Comparison of ENCODE assay signal across 9 cellular contexts in the genomic region with DNA sequence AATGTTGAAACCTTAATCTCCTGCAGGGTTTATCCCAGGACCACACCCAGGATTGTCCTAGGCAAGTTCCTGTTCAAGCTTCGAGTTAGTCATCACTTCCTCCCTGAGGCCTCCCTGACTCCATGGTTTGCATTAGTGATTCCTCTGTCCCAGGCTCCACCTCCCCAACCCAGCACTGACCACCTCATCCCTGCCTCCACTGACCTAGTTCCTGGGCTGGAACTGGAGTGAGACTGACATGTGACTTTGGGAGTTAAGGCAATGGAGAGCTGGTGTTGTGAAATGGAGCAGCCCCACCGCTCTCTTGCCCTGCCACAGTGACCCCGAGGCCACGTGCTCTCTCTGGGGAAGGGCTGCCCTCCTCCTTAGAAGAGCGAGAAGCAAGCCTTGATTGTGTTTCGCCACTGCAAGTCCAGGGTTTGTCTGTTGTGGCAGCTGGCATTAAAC. TPM values are rescaled to one million over a fixed set of nuclear protein-coding genes. Genes with fewer than 3 reads are reported as not detected.
DNase-seq lines count a peak whose midpoint lies in the region; ATAC-seq, FAIRE-seq and TF ChIP-seq lines count a peak whose summit lies in the region.
"Had no signal": no experiment of that assay in that cellular context is flagged by ENCODE, and none has a peak within 500 bp of the region (broad histone marks: within the 10 kb centered on the region; RNA-seq: fewer than 3 reads in every experiment).

No MANE protein-coding gene starts in this region.

- H3K79me1 ChIP-seq in mesendoderm (ENCODE audit: low read length), result no peaks in the 10 kb centered on the region

- ATAC-seq in HG02981 (IDR thresholded peaks at IDR 0.05; ENCODE audit: unreplicated experiment), result no peak

- no peaks in the 10 kb centered on the region for H3K9me1 ChIP-seq in endothelial cell of umbilical vein (replicated peaks; ENCODE audit: control insufficient read depth, extremely low read depth, insufficient read depth, low read length)

- H3K4ac ChIP-seq in mesendoderm (ENCODE audit: low read depth, low read length), result no peak overlapping the region

- FAIRE-seq in endothelial cell of umbilical vein (lab: Jason Lieb, UNC), result peak; percentile 99

- H3K4me3 ChIP-seq in AG09309 (ENCODE audit: control insufficient read depth, low read depth, low read length) (no peak overlapping the region), endothelial cell of umbilical vein (replicated peaks in 1 of 3; ENCODE audit: insufficient read depth in 1 of 3, low read depth in 1 of 3, low read length in 3 of 3) (no peak overlapping the region), mesendoderm (ENCODE audit: low read length) (no peak overlapping the region)

- WGBS in mesendoderm (ENCODE audit: extremely low coverage, insufficient coverage, low lambda C conversion rate), result no CpG with 5 or more reads among the region's 6 CpGs

- BruUV-seq in endothelial cell of umbilical vein (replicated peaks; lab: Mats Ljungman, UMichigan), result no TSS peak

- no peaks in the 10 kb centered on the region for H3K9me3 ChIP-seq in endothelial cell of umbilical vein (replicated peaks; ENCODE audit: control insufficient read depth, insufficient read depth, low read length)

- H3K9ac ChIP-seq in endothelial cell of umbilical vein (replicated peaks; ENCODE audit: extremely low read depth, insufficient read depth, low read length) (no peak overlapping the region), mesendoderm (ENCODE audit: low read length) (no peak overlapping the region)

- H4K5ac ChIP-seq in mesendoderm (ENCODE audit: low read length), result no peak overlapping the region

- peak; percentile 24 for TF ChIP-seq POLR2A in endothelial cell of umbilical vein (IDR thresholded peaks at IDR 0.05; ENCODE audit: low read depth, low read length)

- no peaks in the 10 kb centered on the region for H3K79me2 ChIP-seq in endothelial cell of umbilical vein (ENCODE audit: control insufficient read depth, insufficient read depth, low read length)
- no peaks in the 10 kb centered on the region for H3K79me2 ChIP-seq in mesendoderm (ENCODE audit: control insufficient read depth, insufficient read depth, low read length)

- H3K4me2 ChIP-seq in endothelial cell of umbilical vein (ENCODE audit: insufficient read depth, low read length) (peak overlapping the region; percentile 13), mesendoderm (ENCODE audit: low read length) (no peak overlapping the region)

- H2BK120ac ChIP-seq in mesendoderm (ENCODE audit: low read depth, low read length), result no peak overlapping the region

- no peak overlapping the region for H2BK5ac ChIP-seq in mesendoderm (ENCODE audit: low read length)

- H2AFZ ChIP-seq in endothelial cell of umbilical vein (ENCODE audit: low read depth, low read length), result peak overlapping the region; percentile 92

- H2BK15ac ChIP-seq in mesendoderm (replicated peaks; ENCODE audit: low read depth), result no peak overlapping the region

- no peak overlapping the region for H3K23ac ChIP-seq in mesendoderm (ENCODE audit: low read length)

- no peak overlapping the region for H4K8ac ChIP-seq in mesendoderm (ENCODE audit: low read depth, low read length)

- intact Hi-C loops in endothelial cell of umbilical vein (cut with micrococcal nuclease), result loop anchor here (2.0 kb wide), 2 partner anchors 34 to 202 kb away; no protein-coding TSS in a partner anchor

- H3K18ac ChIP-seq in mesendoderm (ENCODE audit: low read length), result no peak overlapping the region

- no peak overlapping the region for H2AK5ac ChIP-seq in mesendoderm (ENCODE audit: low read length)

- dilution Hi-C loops in endothelial cell of umbilical vein (cut with MboI; ENCODE audit: extremely low pct_ligation_motif_present, low sequenced_read_pairs), result no loop called here

- no peaks in the 10 kb centered on the region for H4K20me1 ChIP-seq in endothelial cell of umbilical vein (replicated peaks; ENCODE audit: control insufficient read depth, extremely low read depth, insufficient read depth, low read length)

- TF ChIP-seq CTCF in AG09309 (IDR thresholded peaks at IDR 0.05; ENCODE audit: control insufficient read depth, insufficient read depth, low read depth, low read length, missing control alignments) (no peak), endothelial cell of umbilical vein (IDR thresholded peaks at IDR 0.05; ENCODE audit: extremely low read depth in 1 of 2, insufficient read depth in 1 of 2, low read depth in 1 of 2, low read length in 2 of 2) (no peak)

- DNase-seq in AG09309 (ENCODE audit: low read depth) (peak; percentile 72), NCI-H226 (peak; percentile 92), endothelial cell of umbilical vein (ENCODE audit: low read depth, low spot score) (peak; percentile 72), mesendoderm (peak; percentile 59), Ammon's horn (ENCODE audit: low spot score) (no peak), NCI-H1694 (lab: John Stamatoyannopoulos, UW) (no peak), DMS114 treated with DMSO at 0.1 percent for 48 hours (lab: John Stamatoyannopoulos, UW; ENCODE audit: unreplicated experiment) (no peak)
- DNase-seq: NCI-H2029 had no signal

- H3K4me1 ChIP-seq in endothelial cell of umbilical vein (ENCODE audit: control insufficient read depth, extremely low read depth, insufficient read depth, low read length), result peaks cover 12% of the 10 kb centered on the region
- no peaks in the 10 kb centered on the region for H3K4me1 ChIP-seq in mesendoderm (ENCODE audit: control insufficient read depth, low read depth, low read length)

- peak overlapping the region; percentile 63 for H3K27ac ChIP-seq in endothelial cell of umbilical vein (ENCODE audit: insufficient read depth, low read depth, low read length)
- H3K27ac ChIP-seq in mesendoderm (ENCODE audit: low read depth, low read length), result no peak overlapping the region

- H3K36me3 ChIP-seq in endothelial cell of umbilical vein (ENCODE audit: control insufficient read depth in 2 of 2, extremely low read depth in 1 of 2, insufficient read depth in 2 of 2, low read length in 2 of 2), result no peaks in the 10 kb centered on the region
- H3K36me3 ChIP-seq in mesendoderm (ENCODE audit: control insufficient read depth, insufficient read depth, low read length), result no peaks in the 10 kb centered on the region

- H3K27me3 ChIP-seq in endothelial cell of umbilical vein (ENCODE audit: control insufficient read depth in 2 of 2, insufficient read depth in 2 of 2, low read length in 2 of 2) (peaks cover 0 to 4% of the 10 kb centered on the region in 2 experiments), mesendoderm (ENCODE audit: insufficient read depth, low read length, poor library complexity) (no peaks in the 10 kb centered on the region)

- POLR2A ChIA-PET in endothelial cell of umbilical vein (lab: Charles Lee), result no interaction called here

- no peak overlapping the region for H3K56ac ChIP-seq in mesendoderm (ENCODE audit: low read length)

- CTCF ChIA-PET in endothelial cell of umbilical vein (lab: Charles Lee), result interaction anchor here (1.2 to 1.6 kb wide), 2 partner anchors 35 to 48 kb away, joined by 4 to 12 read pairs; no protein-coding TSS in a partner anchor

TF ChIP-seq in endothelial cell of umbilical vein, 7 proteins besides CTCF, POLR2A, EP300 and RAD21:
- TF ChIP-seq EZH2 (IDR thresholded peaks at IDR 0.05; ENCODE audit: borderline replicate concordance, low read depth, low read length, severe bottlenecking) (no peak), MYC (IDR thresholded peaks at IDR 0.05; ENCODE audit: low read depth, low read length) (no peak), JUN (IDR thresholded peaks at IDR 0.05; ENCODE audit: borderline replicate concordance, insufficient read depth, insufficient read length, low read depth) (no peak), POLR2AphosphoS5 (IDR thresholded peaks at IDR 0.05; ENCODE audit: insufficient read depth, low read depth, low read length) (peak; percentile 70), FOS (IDR thresholded peaks at IDR 0.05; ENCODE audit: borderline replicate concordance, insufficient read depth, low read length) (peak; percentile 87), GATA2 (IDR thresholded peaks at IDR 0.05; ENCODE audit: insufficient read depth, insufficient read length, low read depth, low read length) (no peak)
- TF ChIP-seq, protein P1, sequence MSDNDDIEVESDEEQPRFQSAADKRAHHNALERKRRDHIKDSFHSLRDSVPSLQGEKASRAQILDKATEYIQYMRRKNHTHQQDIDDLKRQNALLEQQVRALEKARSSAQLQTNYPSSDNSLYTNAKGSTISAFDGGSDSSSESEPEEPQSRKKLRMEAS (IDR thresholded peaks at IDR 0.05; ENCODE audit: insufficient read depth, insufficient read length), result peak; percentile 51

RNA-seq across cellular contexts. Expression of a gene that starts 15.8 kb away (rescaled TPM):
- 0.14 and 0.22 TPM in 2 replicates for total RNA-seq in endothelial cell of umbilical vein
- 0.06 and 0.11 TPM in 2 replicates for polyA plus RNA-seq in endothelial cell of umbilical vein
- 0.04 and 0.08 TPM in 2 replicates for polyA plus RNA-seq in endothelial cell of umbilical vein (2011; cell fraction: cytosol; rRNA removed)
- 0.04 and 0.10 TPM in 2 replicates for polyA plus RNA-seq in endothelial cell of umbilical vein (2011; cell fraction: nucleus; rRNA removed)
- 0.08 and 0.42 TPM in 2 replicates for polyA plus RNA-seq in endothelial cell of umbilical vein (2012)
- polyA minus RNA-seq in endothelial cell of umbilical vein, result 0.19 TPM in 1 of 2 replicates, not detected in the other
- not detected for polyA minus RNA-seq in endothelial cell of umbilical vein (2011; cell fraction: cytosol; rRNA and poly(A)+ RNA removed)
- 0.48 TPM in 1 of 2 replicates, not detected in the other for polyA minus RNA-seq in endothelial cell of umbilical vein (2011; cell fraction: nucleus; rRNA and poly(A)+ RNA removed)
- 1.9 TPM for polyA plus RNA-seq in mesendoderm (2013, experiment 1 of 2)
- 1.7 TPM for polyA plus RNA-seq in mesendoderm (2013, experiment 2 of 2)

Comparison
In these comparisons a context has a peak if more than half of its experiments do, and no peak if none do; other contexts are left out.
1. DNase-seq: peak in AG09309 (single experiment), NCI-H226 (single experiment), endothelial cell of umbilical vein (single experiment) and mesendoderm (single experiment); none in Ammon's horn (single experiment), NCI-H1694 (single experiment) and DMS114 treated with DMSO at 0.1 percent for 48 hours (single experiment).